ENCODE assay signal across 20 cellular contexts in the genomic region with DNA sequence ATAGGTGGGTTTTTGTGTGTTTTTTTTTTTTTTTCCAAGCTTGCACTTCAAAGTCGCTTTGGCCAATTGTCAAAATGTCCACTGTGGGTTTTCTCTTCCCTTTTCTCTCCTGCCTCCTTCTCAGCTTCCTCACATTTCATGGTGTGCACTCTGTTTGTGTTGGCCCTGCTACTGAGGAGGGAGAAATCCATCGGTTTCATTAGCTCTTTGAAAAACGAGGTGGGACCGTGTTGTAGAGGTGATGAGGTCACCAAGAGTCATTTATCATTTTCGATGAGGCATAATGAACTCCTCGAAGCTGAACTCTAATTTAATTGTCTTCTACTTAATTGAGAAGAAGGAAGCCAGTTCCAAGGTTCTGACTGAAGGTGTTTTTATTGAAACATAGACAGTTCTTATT.
"Had no signal": no experiment of that assay in that cellular context is flagged by ENCODE, and none has a peak within 500 bp of the region (broad histone marks: within the 10 kb centered on the region; RNA-seq: fewer than 3 reads in every experiment).

No MANE protein-coding gene starts in this region.

- H3K36me3 Mint-ChIP-seq: activated naive CD4-positive, alpha-beta T cell treated with anti-CD3 and anti-CD28 coated beads, Interleukin-2, amount 10 ng/mL, durations not matched to agents 7 days and 5 days; activated naive CD8-positive, alpha-beta T cell treated with anti-CD3 and anti-CD28 coated beads for 36 hours had no signal

- H3K4me3 ChIP-seq: colonic mucosa, K562, SK-N-MC had no signal

- H3K4me1 Mint-ChIP-seq: activated CD4-positive, alpha-beta memory T cell treated with anti-CD3 and anti-CD28 coated beads, Interleukin-2, amount 10 ng/mL, durations not matched to agents 7 days and 5 days; activated CD4-positive, alpha-beta T cell treated with anti-CD3 and anti-CD28 coated beads for 36 hours; activated naive CD4-positive, alpha-beta T cell treated with anti-CD3 and anti-CD28 coated beads, Interleukin-2, amount 10 ng/mL, durations not matched to agents 7 days and 5 days; activated naive CD8-positive, alpha-beta T cell treated with anti-CD3 and anti-CD28 coated beads for 36 hours had no signal

- H3K27ac ChIP-seq: colonic mucosa, SK-N-MC, WERI-Rb-1 had no signal

- H3K4me3 Mint-ChIP-seq: activated CD4-positive, alpha-beta memory T cell treated with anti-CD3 and anti-CD28 coated beads, Interleukin-2, amount 10 ng/mL, durations not matched to agents 7 days and 5 days; activated CD4-positive, alpha-beta T cell treated with anti-CD3 and anti-CD28 coated beads for 36 hours; activated naive CD4-positive, alpha-beta T cell treated with anti-CD3 and anti-CD28 coated beads, Interleukin-2, amount 10 ng/mL, durations not matched to agents 7 days and 5 days; activated naive CD8-positive, alpha-beta T cell treated with anti-CD3 and anti-CD28 coated beads for 36 hours; activated T-cell treated with anti-CD3 and anti-CD28 coated beads, Interleukin-2, amount 50 U/mL, for 72 hours had no signal

- H3K36me3 ChIP-seq: colonic mucosa, WERI-Rb-1 had no signal

- H3K4me1 ChIP-seq: colonic mucosa had no signal

- DNase-seq: activated CD4-positive, alpha-beta memory T cell treated with anti-CD3 and anti-CD28 coated beads, Interleukin-2, amount 10 ng/mL, durations not matched to agents 7 days and 5 days; activated CD4-positive, alpha-beta T cell treated with anti-CD3 and anti-CD28 coated beads for 36 hours; activated CD4-positive, alpha-beta T cell treated with anti-CD3 and anti-CD28 coated beads, Interleukin-2, amount 50 U/mL, for 1 hour; activated gamma-delta T cell treated with Interleukin-2 at 50 U/mL for 16 hours; activated naive CD4-positive, alpha-beta T cell treated with anti-CD3 and anti-CD28 coated beads, Interleukin-2, amount 10 ng/mL, durations not matched to agents 7 days and 5 days; activated naive CD8-positive, alpha-beta T cell treated with anti-CD3 and anti-CD28 coated beads for 36 hours; activated T-cell treated with anti-CD3 and anti-CD28 coated beads, Interleukin-2, amount 50 U/mL, for 72 hours; colonic mucosa; Kasumi-1; NCI-H1105 treated with DMSO at 0.1 percent for 48 hours; NCI-H1436 treated with DMSO at 0.1 percent for 48 hours; NCI-H187; NCI-H446 treated with DMSO at 0.1 percent for 48 hours; NCI-H526 treated with DMSO at 0.1 percent for 48 hours; SIG-M5; T-helper 1 cell; WERI-Rb-1 had no signal

- H3K27ac Mint-ChIP-seq: activated CD4-positive, alpha-beta memory T cell treated with anti-CD3 and anti-CD28 coated beads, Interleukin-2, amount 10 ng/mL, durations not matched to agents 7 days and 5 days; activated CD4-positive, alpha-beta T cell treated with anti-CD3 and anti-CD28 coated beads for 36 hours; activated naive CD4-positive, alpha-beta T cell treated with anti-CD3 and anti-CD28 coated beads, Interleukin-2, amount 10 ng/mL, durations not matched to agents 7 days and 5 days; activated naive CD8-positive, alpha-beta T cell treated with anti-CD3 and anti-CD28 coated beads for 36 hours; activated T-cell treated with anti-CD3 and anti-CD28 coated beads, Interleukin-2, amount 50 U/mL, for 72 hours; activated T-helper 2 cell treated with anti-CD3 and anti-CD28 coated beads, Interferon-gamma antibody, Interleukin-2, Interleukin-4, amounts not matched to agents 10 μg/mL and 5 μg/mL and 100 μg/mL, durations not matched to agents 14 hours and 24 hours and 36 hours had no signal

- H3K27me3 Mint-ChIP-seq: activated CD4-positive, alpha-beta memory T cell treated with anti-CD3 and anti-CD28 coated beads, Interleukin-2, amount 10 ng/mL, durations not matched to agents 7 days and 5 days; activated naive CD4-positive, alpha-beta T cell treated with anti-CD3 and anti-CD28 coated beads, Interleukin-2, amount 10 ng/mL, durations not matched to agents 7 days and 5 days; activated naive CD8-positive, alpha-beta T cell treated with anti-CD3 and anti-CD28 coated beads for 36 hours had no signal

- H3K9me3 ChIP-seq: colonic mucosa had no signal
